ENCODE assay signal across 6 cellular contexts in genomic region chr11:65353900-65354264, GRCh38. TPM values are rescaled to one million over a fixed set of nuclear protein-coding genes. Genes with fewer than 3 reads are reported as not detected.
DNase-seq lines count a peak whose midpoint lies in the region; ATAC-seq and TF ChIP-seq lines count a peak whose summit lies in the region.

No MANE protein-coding gene starts in this region.

- H3K9ac ChIP-seq in BLaER1 treated with 17β-estradiol and CSF1 and Interleukin-3, amounts not matched to agents 10 nM and 100 nM, result peak overlapping the region in 10 of 11 experiments; percentile 31 to 85 (median 68); a peak in 18 of 22 replicates

- H3K4me1 ChIP-seq in BLaER1 treated with 17β-estradiol and CSF1 and Interleukin-3, amounts not matched to agents 10 nM and 100 nM, result peaks cover 15 to 37% (median 27%) of the 10 kb centered on the region in 10 experiments
- H3K4me1 ChIP-seq in right lobe of liver, result peaks cover 0 to 34% (median 10%) of the 10 kb centered on the region in 4 donors

- peaks cover 0 to 50% (median 23%) of the 10 kb centered on the region in 11 experiments; a peak in 13 of 22 replicates for H4K20me1 ChIP-seq in BLaER1 treated with 17β-estradiol and CSF1 and Interleukin-3, amounts not matched to agents 10 nM and 100 nM

- no peak for DNase-seq in activated CD4-positive, alpha-beta memory T cell treated with anti-CD3 and anti-CD28 coated beads, Interleukin-2, amount 10 ng/mL, durations not matched to agents 7 days and 5 days
- DNase-seq in right lobe of liver (no peak), NCI-H187 (lab: John Stamatoyannopoulos, UW) (no peak), 8988T (no peak)
- DNase-seq in effector CD4-positive, alpha-beta T cell, result no peak

- peak overlapping the region; percentile 66 to 82 (median 74); a peak in 19 of 20 replicates for H3K4me3 ChIP-seq in BLaER1 treated with 17β-estradiol and CSF1 and Interleukin-3, amounts not matched to agents 10 nM and 100 nM
- H3K4me3 ChIP-seq in right lobe of liver, result peak overlapping the region in 2 of 3 donors; percentile 64 to 65

- H3K27ac Mint-ChIP-seq in activated CD4-positive, alpha-beta memory T cell treated with anti-CD3 and anti-CD28 coated beads, Interleukin-2, amount 10 ng/mL, durations not matched to agents 7 days and 5 days, result peak overlapping the region; percentile 0

- intact Hi-C loops in right lobe of liver (cut with DNase I), result no loop called here

- ATAC-seq in right lobe of liver, result no peak

- peaks cover 8% of the 10 kb centered on the region for H3K27me3 Mint-ChIP-seq in activated CD4-positive, alpha-beta memory T cell treated with anti-CD3 and anti-CD28 coated beads, Interleukin-2, amount 10 ng/mL, durations not matched to agents 7 days and 5 days

- H3K27me3 ChIP-seq in BLaER1 treated with 17β-estradiol and CSF1 and Interleukin-3, amounts not matched to agents 10 nM and 100 nM, result no peaks in the 10 kb centered on the region
- no peaks in the 10 kb centered on the region for H3K27me3 ChIP-seq in right lobe of liver

- H3K9me3 ChIP-seq in BLaER1 treated with 17β-estradiol and CSF1 and Interleukin-3, amounts not matched to agents 10 nM and 100 nM (replicated peaks in 1 of 11), result no peaks in the 10 kb centered on the region
- H3K9me3 ChIP-seq in right lobe of liver, result no peaks in the 10 kb centered on the region

- H3K27ac ChIP-seq in BLaER1 treated with 17β-estradiol and CSF1 and Interleukin-3, amounts not matched to agents 10 nM and 100 nM, result peak overlapping the region in 3 of 11 experiments; percentile 5 to 28 (median 13); a peak in 7 of 22 replicates
- H3K27ac ChIP-seq in right lobe of liver, result no peak overlapping the region

- POLR2A ChIA-PET in activated CD4-positive, alpha-beta memory T cell treated with anti-CD3 and anti-CD28 coated beads, Interleukin-2, amount 10 ng/mL, durations not matched to agents 7 days and 5 days (lab: Charles Lee), result interaction anchor here (0.6 to 1.2 kb wide), 2 partner anchors 21 to 212 kb away, joined by 3 to 5 read pairs; no protein-coding TSS in a partner anchor

- CTCF ChIA-PET in activated CD4-positive, alpha-beta memory T cell treated with anti-CD3 and anti-CD28 coated beads, Interleukin-2, amount 10 ng/mL, durations not matched to agents 7 days and 5 days (lab: Charles Lee), result interaction anchor here (13.2 kb wide), 1 partner anchor 20 kb away, joined by 117 read pairs; the partner anchor contains the start of gene DPF2

- H3K4me2 ChIP-seq in BLaER1 treated with 17β-estradiol and CSF1 and Interleukin-3, amounts not matched to agents 10 nM and 100 nM, result peak overlapping the region; percentile 83 to 99 (median 95)

- no peaks in the 10 kb centered on the region for H3K9me3 Mint-ChIP-seq in activated CD4-positive, alpha-beta memory T cell treated with anti-CD3 and anti-CD28 coated beads, Interleukin-2, amount 10 ng/mL, durations not matched to agents 7 days and 5 days

- WGBS in right lobe of liver (ENCODE audit: insufficient coverage, low coverage, low lambda C conversion rate, missing lambda C conversion rate), result 47% methylated on average over 15 of the region's 16 CpGs

- TF ChIP-seq POLR2A in right lobe of liver (IDR thresholded peaks at IDR 0.05), result no peak

- H3K4me1 Mint-ChIP-seq in activated CD4-positive, alpha-beta memory T cell treated with anti-CD3 and anti-CD28 coated beads, Interleukin-2, amount 10 ng/mL, durations not matched to agents 7 days and 5 days, result peaks cover 20% of the 10 kb centered on the region

- peaks cover 34 to 49% (median 44%) of the 10 kb centered on the region in 11 experiments for H3K36me3 ChIP-seq in BLaER1 treated with 17β-estradiol and CSF1 and Interleukin-3, amounts not matched to agents 10 nM and 100 nM
- peaks cover 0 to 34% (median 13%) of the 10 kb centered on the region in 4 donors for H3K36me3 ChIP-seq in right lobe of liver

- TF ChIP-seq CTCF in right lobe of liver (IDR thresholded peaks at IDR 0.05), result no peak

- H3K36me3 Mint-ChIP-seq in activated CD4-positive, alpha-beta memory T cell treated with anti-CD3 and anti-CD28 coated beads, Interleukin-2, amount 10 ng/mL, durations not matched to agents 7 days and 5 days (ENCODE audit: low read depth), result peaks cover 19% of the 10 kb centered on the region

- H3K4me3 Mint-ChIP-seq in activated CD4-positive, alpha-beta memory T cell treated with anti-CD3 and anti-CD28 coated beads, Interleukin-2, amount 10 ng/mL, durations not matched to agents 7 days and 5 days, result peak overlapping the region; percentile 67

RNA-seq across cellular contexts. Expression of gene TIGD3, which starts 0.7 kb away (rescaled TPM):
- under 1 TPM; 0.58 to 0.88 TPM for total RNA-seq in activated CD4-positive, alpha-beta memory T cell treated with anti-CD3 and anti-CD28 coated beads, Interleukin-2, amount 10 ng/mL, durations not matched to agents 7 days and 5 days
- total RNA-seq in right lobe of liver, result under 1 TPM in 3 of 6 experiments, not detected in 3; 0.10 to 0.28 (median 0.20) TPM

RNA-seq across cellular contexts. Expression of gene DPF2, which starts 20.2 kb away (rescaled TPM):
- 10 to 100 TPM; 80.7 to 82.0 TPM for total RNA-seq in activated CD4-positive, alpha-beta memory T cell treated with anti-CD3 and anti-CD28 coated beads, Interleukin-2, amount 10 ng/mL, durations not matched to agents 7 days and 5 days
- 10 to 100 TPM; 11.1 to 21.7 (median 19.4) TPM for total RNA-seq in right lobe of liver

RNA-seq across cellular contexts. Expression of gene SLC25A45, which starts 28.6 kb away (rescaled TPM):
- total RNA-seq in activated CD4-positive, alpha-beta memory T cell treated with anti-CD3 and anti-CD28 coated beads, Interleukin-2, amount 10 ng/mL, durations not matched to agents 7 days and 5 days, result 10 to 100 TPM; 19.4 to 19.8 TPM
- 10 to 100 TPM in 4 of 6 experiments, 1 to 10 TPM in 2; 7.5 to 17.5 (median 12.1) TPM for total RNA-seq in right lobe of liver

RNA-seq across cellular contexts. Expression of gene FRMD8, which starts 32.6 kb away (rescaled TPM):
- 10 to 100 TPM; 53.9 to 61.3 TPM for total RNA-seq in activated CD4-positive, alpha-beta memory T cell treated with anti-CD3 and anti-CD28 coated beads, Interleukin-2, amount 10 ng/mL, durations not matched to agents 7 days and 5 days
- total RNA-seq in right lobe of liver, result 10 to 100 TPM in 4 of 6 experiments, 1 to 10 TPM in 2; 7.7 to 17.1 (median 14.3) TPM

RNA-seq across cellular contexts. Expression of gene CDC42EP2, which starts 39.2 kb away (rescaled TPM):
- total RNA-seq in activated CD4-positive, alpha-beta memory T cell treated with anti-CD3 and anti-CD28 coated beads, Interleukin-2, amount 10 ng/mL, durations not matched to agents 7 days and 5 days, result under 1 TPM; 0.38 to 0.70 TPM
- total RNA-seq in right lobe of liver, result 1 to 10 TPM in 4 of 6 experiments, under 1 TPM in 2; 0.55 to 3.4 (median 2.3) TPM
